ENCODE assay signal across 8 cellular contexts in genomic region chr1:69567847-69568434, GRCh38. TPM values are rescaled to one million over a fixed set of nuclear protein-coding genes. Genes with fewer than 3 reads are reported as not detected.
DNase-seq lines count a peak whose midpoint lies in the region; ATAC-seq and TF ChIP-seq lines count a peak whose summit lies in the region.

LRRC7 (plus strand) TSS chr1:69567922; CDS start chr1:69568640, 718 bp downstream.

- H3K9me3 ChIP-seq in BE2C (no peaks in the 10 kb centered on the region), spleen (peaks cover 0 to under 1% (median 0%) of the 10 kb centered on the region in 8 donors)

- H3K4me3 ChIP-seq in BE2C (ENCODE audit: low read depth, low read length) (peak within 1 kb of the TSS; percentile 51), spleen (peak within 1 kb of the TSS; percentile 6 to 64 (median 32))

- peak; percentile 18 for DNase-seq in BE2C
- DNase-seq in NCI-H526 (lab: John Stamatoyannopoulos, UW), result peak; percentile 30 to 87
- peak in 52 of 61 donors; percentile 7 to 83 (median 60) for DNase-seq in caudate nucleus (lab: John Stamatoyannopoulos, UW)
- DNase-seq in islet precursor cell, result peak; percentile 62
- DNase-seq in spleen, result peak; percentile 72
- no peak for DNase-seq in DMS114 treated with DMSO at 0.1 percent for 48 hours (lab: John Stamatoyannopoulos, UW; ENCODE audit: unreplicated experiment)
- DNase-seq in GF-D8 (lab: John Stamatoyannopoulos, UW), result no peak

- no peak for TF ChIP-seq POLR2A in spleen (IDR thresholded peaks at IDR 0.05)

- peak; percentile 13 for ATAC-seq in GM21786 (IDR thresholded peaks at IDR 0.05; ENCODE audit: unreplicated experiment)

- H3K27me3 ChIP-seq in BE2C (peaks cover 19% of the 10 kb centered on the region), spleen (replicated peaks in 1 of 7) (peaks cover 0 to 57% (median 35%) of the 10 kb centered on the region in 7 donors)

- 1 to 2% (median 1%) methylated on average over 14 to 57 of the region's 57 CpGs for WGBS in spleen, 5 donors

- H3K4me1 ChIP-seq in BE2C, result no peaks in the 10 kb centered on the region
- peaks cover 0 to 34% (median 16%) of the 10 kb centered on the region in 6 donors for H3K4me1 ChIP-seq in spleen

- intact Hi-C loops in spleen (cut with DNase I; ENCODE audit: low total_unique reads), result no loop called here

- H3K36me3 ChIP-seq in BE2C (no peaks in the 10 kb centered on the region), spleen (no peaks in the 10 kb centered on the region)

- TF ChIP-seq CTCF in BE2C (IDR thresholded peaks at IDR 0.05; ENCODE audit: low read depth, low read length) (no peak), spleen (IDR thresholded peaks at IDR 0.05 in 8 of 11, conservative IDR thresholded peaks at IDR 0.05 in 3 of 11) (no peak)

- H3K27ac ChIP-seq in caudate nucleus (ENCODE audit: low read depth, low read length), result peak within 1 kb of the TSS; percentile 87
- no peak within 1 kb of the TSS for H3K27ac ChIP-seq in spleen

RNA-seq across cellular contexts. Expression of gene LRRC7, which starts in this region (rescaled TPM):
- polyA plus RNA-seq in BE2C (2012; ENCODE audit: insufficient read depth, insufficient read length, low read depth), result 2.5 TPM
- total RNA-seq in spleen, result under 1 TPM in 3 of 7 donors, not detected in 4; 0.17 to 0.63 (median 0.34) TPM
- polyA plus RNA-seq in spleen, result under 1 TPM; 0.02 to 0.10 (median 0.06) TPM

Comparison
In these comparisons a context has a peak if more than half of its experiments do, and no peak if none do; other contexts are left out.
1. Peak in DNase-seq and H3K4me3 ChIP-seq in spleen; RNA of the gene not detected or under 1 TPM.
2. DNase-seq: peak in BE2C (single experiment), NCI-H526 (2 of 2), caudate nucleus (52 of 61) and islet precursor cell (single experiment); none in DMS114 treated with DMSO at 0.1 percent for 48 hours (single experiment) and GF-D8 (single experiment).